14 cellular contexts compared by ENCODE assay signal in the genomic region with DNA sequence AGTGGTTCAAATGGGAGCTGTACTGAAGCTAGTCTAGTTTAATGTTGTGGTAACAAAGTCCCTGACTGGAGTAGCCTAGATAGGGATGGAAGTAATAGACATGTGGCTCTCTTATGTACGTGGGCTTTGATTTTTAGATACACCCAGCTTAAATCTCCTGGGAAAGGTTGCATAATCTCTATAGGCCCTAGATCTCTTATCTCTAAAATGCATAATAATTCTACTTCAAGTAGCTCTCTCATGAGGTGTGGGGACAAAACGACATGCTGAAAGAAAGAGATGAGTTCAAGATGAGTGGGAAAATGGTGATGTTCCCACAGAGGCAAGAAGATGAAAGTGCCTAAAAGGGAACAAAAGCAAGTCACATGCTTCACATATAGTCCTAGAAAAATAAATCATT.
DNase-seq lines count a peak whose midpoint lies in the region; ATAC-seq, FAIRE-seq and TF ChIP-seq lines count a peak whose summit lies in the region.
"Had no signal": no experiment of that assay in that cellular context is flagged by ENCODE, and none has a peak within 500 bp of the region (broad histone marks: within the 10 kb centered on the region; RNA-seq: fewer than 3 reads in every experiment).

No MANE protein-coding gene starts in this region.

- H3K27me3 ChIP-seq in CD4-positive, CD25-positive, alpha-beta regulatory T cell (ENCODE audit: control insufficient read depth, insufficient read depth, low read length) = no peaks in the 10 kb centered on the region
- no peaks in the 10 kb centered on the region for H3K27me3 ChIP-seq in mucosa of rectum (ENCODE audit: control insufficient read depth in 2 of 2, insufficient read depth in 2 of 2, low read length in 2 of 2)
- no peaks in the 10 kb centered on the region for H3K27me3 ChIP-seq in GM23338 (ENCODE audit: insufficient read depth)
- H3K27me3 ChIP-seq in hepatocyte = no peaks in the 10 kb centered on the region
- H3K27me3 ChIP-seq: foreskin keratinocyte had no signal

- CTCF ChIA-PET in activated CD4-positive, alpha-beta memory T cell treated with anti-CD3 and anti-CD28 coated beads for 36 hours (lab: Charles Lee) = interaction anchor here (1.4 to 1.9 kb wide), 2 partner anchors 149 to 159 kb away, joined by 6 to 12 read pairs; partner anchors contain the start of gene ITGA4

- H3F3A ChIP-seq in GM23338 (replicated peaks; ENCODE audit: low read depth) = no peaks in the 10 kb centered on the region

- no peaks in the 10 kb centered on the region for H3K9me3 Mint-ChIP-seq in CD4-positive, CD25-positive, alpha-beta regulatory T cell
- no peaks in the 10 kb centered on the region for H3K9me3 Mint-ChIP-seq in activated CD4-positive, alpha-beta memory T cell treated with anti-CD3 and anti-CD28 coated beads for 36 hours
- H3K9me3 Mint-ChIP-seq in GM23338 = no peaks in the 10 kb centered on the region

- H3K79me2 ChIP-seq in GM23338 (replicated peaks; ENCODE audit: insufficient read depth) (no peaks in the 10 kb centered on the region), hepatocyte (no peaks in the 10 kb centered on the region)

- H3K27ac ChIP-seq in CD4-positive, CD25-positive, alpha-beta regulatory T cell (ENCODE audit: insufficient read depth, low read length, poor library complexity, severe bottlenecking) = peak overlapping the region; percentile 80
- H3K27ac ChIP-seq in mucosa of rectum (ENCODE audit: low read depth in 2 of 2, low read length in 2 of 2) (peak overlapping the region; percentile 52 to 77), GM23338 (ENCODE audit: low read depth) (no peak overlapping the region), hepatocyte (no peak overlapping the region)
- H3K27ac ChIP-seq: foreskin keratinocyte had no signal

- H3K4me1 ChIP-seq in CD4-positive, CD25-positive, alpha-beta regulatory T cell (ENCODE audit: control insufficient read depth, insufficient read depth, low read length, poor library complexity, severe bottlenecking) = peaks cover 48% of the 10 kb centered on the region
- peaks cover 2 to 6% of the 10 kb centered on the region in 2 donors for H3K4me1 ChIP-seq in mucosa of rectum (ENCODE audit: control insufficient read depth in 2 of 2, insufficient read depth in 2 of 2, low read length in 2 of 2)
- peaks cover 20% of the 10 kb centered on the region for H3K4me1 ChIP-seq in GM23338 (ENCODE audit: insufficient read depth)
- H3K4me1 ChIP-seq in hepatocyte (ENCODE audit: insufficient read depth) = no peaks in the 10 kb centered on the region
- H3K4me1 ChIP-seq: foreskin keratinocyte had no signal

- intact Hi-C loops in activated CD4-positive, alpha-beta memory T cell treated with anti-CD3 and anti-CD28 coated beads for 36 hours (cut with micrococcal nuclease) = loop anchor here (1.0 to 10.0 kb wide), 2 partner anchors 33 to 406 kb away; no protein-coding TSS in a partner anchor

- no peak overlapping the region for H2AFZ ChIP-seq in GM23338
- H2AFZ ChIP-seq in hepatocyte = no peak overlapping the region

- no peaks in the 10 kb centered on the region for H3K27me3 Mint-ChIP-seq in CD4-positive, CD25-positive, alpha-beta regulatory T cell
- H3K27me3 Mint-ChIP-seq in activated CD4-positive, alpha-beta memory T cell treated with anti-CD3 and anti-CD28 coated beads for 36 hours = no peaks in the 10 kb centered on the region
- H3K27me3 Mint-ChIP-seq in GM23338 (ENCODE audit: insufficient read depth, low read depth, poor library complexity) = no peaks in the 10 kb centered on the region

- H3K4me1 Mint-ChIP-seq in CD4-positive, CD25-positive, alpha-beta regulatory T cell = peaks cover 43 to 78% (median 54%) of the 10 kb centered on the region in 4 donors
- H3K4me1 Mint-ChIP-seq in activated CD4-positive, alpha-beta memory T cell treated with anti-CD3 and anti-CD28 coated beads for 36 hours (ENCODE audit: low read depth) = peaks cover 68% of the 10 kb centered on the region
- peaks cover 9% of the 10 kb centered on the region for H3K4me1 Mint-ChIP-seq in GM23338

- no peaks in the 10 kb centered on the region for H3K9me3 ChIP-seq in CD4-positive, CD25-positive, alpha-beta regulatory T cell (ENCODE audit: control insufficient read depth in 2 of 2, low read length in 2 of 2)
- H3K9me3 ChIP-seq in mucosa of rectum (ENCODE audit: control insufficient read depth in 2 of 2, low read length in 2 of 2) (no peaks in the 10 kb centered on the region), hepatocyte (ENCODE audit: low read depth) (no peaks in the 10 kb centered on the region)

- DNase-seq in CD4-positive, CD25-positive, alpha-beta regulatory T cell = no peak
- DNase-seq in GM19239 (ENCODE audit: insufficient read length, low spot score) (no peak), GM23338 (ENCODE audit: low spot score) (no peak), hepatocyte (ENCODE audit: low spot score) (no peak), NCI-H1436 (lab: John Stamatoyannopoulos, UW) (no peak)
- no peak for DNase-seq in activated CD4-positive, alpha-beta memory T cell treated with anti-CD3 and anti-CD28 coated beads for 36 hours
- DNase-seq in stimulated activated CD4-positive, alpha-beta T cell treated with anti-CD3 and anti-CD28 coated beads, Interleukin-2, amount 100 ng/mL, for 48 hours = no peak
- DNase-seq: activated CD4-positive, alpha-beta T cell treated with anti-CD3 and anti-CD28 coated beads for 4 hours; foreskin keratinocyte; GOT3; NCI-H1105; NCI-H526 had no signal

- H3K36me3 ChIP-seq in CD4-positive, CD25-positive, alpha-beta regulatory T cell (ENCODE audit: control insufficient read depth, insufficient read depth, low read length) = no peaks in the 10 kb centered on the region
- H3K36me3 ChIP-seq in mucosa of rectum (ENCODE audit: control insufficient read depth in 2 of 2, insufficient read depth in 2 of 2, low read length in 2 of 2) (no peaks in the 10 kb centered on the region), GM23338 (ENCODE audit: insufficient read depth) (no peaks in the 10 kb centered on the region), hepatocyte (replicated peaks; ENCODE audit: insufficient read depth, low read depth) (no peaks in the 10 kb centered on the region)

- H3K4me3 Mint-ChIP-seq in CD4-positive, CD25-positive, alpha-beta regulatory T cell = peak overlapping the region; percentile 5 to 64 (median 32)
- peak overlapping the region; percentile 73 for H3K4me3 Mint-ChIP-seq in activated CD4-positive, alpha-beta memory T cell treated with anti-CD3 and anti-CD28 coated beads for 36 hours
- no peak overlapping the region for H3K4me3 Mint-ChIP-seq in GM23338

- peak; percentile 94 for FAIRE-seq in GM19239 (lab: Jason Lieb, UNC)

- H3K4me2 ChIP-seq in GM23338 (no peak overlapping the region), hepatocyte (no peak overlapping the region)

- no peak overlapping the region for H3K9ac ChIP-seq in mucosa of rectum (ENCODE audit: low read depth in 1 of 2, low read length in 2 of 2)

- POLR2A ChIA-PET in activated CD4-positive, alpha-beta memory T cell treated with anti-CD3 and anti-CD28 coated beads for 36 hours (lab: Charles Lee) = interaction anchor here (1.3 to 1.9 kb wide), 3 partner anchors 148 to 153 kb away, joined by 3 to 9 read pairs (median 5); partner anchors contain the start of gene ITGA4

- TF ChIP-seq CTCF in GM23338 (conservative IDR thresholded peaks at IDR 0.05; ENCODE audit: low read depth in 2 of 2) = no peak
- TF ChIP-seq CTCF in hepatocyte (IDR thresholded peaks at IDR 0.05; ENCODE audit: poor library complexity) = no peak

- WGBS in hepatocyte (ENCODE audit: low lambda C conversion rate, missing lambda C conversion rate) = 83% methylated on average over 2 of the region's 2 CpGs

- ATAC-seq in CD4-positive, CD25-positive, alpha-beta regulatory T cell (ENCODE audit: low read depth in 2 of 2) = no peak
- ATAC-seq in GM23338 = no peak
- ATAC-seq: foreskin keratinocyte, SK-N-SH treated with all-trans-retinoic acid at 6 μM for 48 hours had no signal

- no peaks in the 10 kb centered on the region for H3K9me2 ChIP-seq in GM23338 (ENCODE audit: insufficient read depth)
- H3K9me2 ChIP-seq in hepatocyte (replicated peaks; ENCODE audit: insufficient read depth) = no peaks in the 10 kb centered on the region

- H3K4me3 ChIP-seq in CD4-positive, CD25-positive, alpha-beta regulatory T cell (ENCODE audit: low read depth, low read length) = peak overlapping the region; percentile 72
- H3K4me3 ChIP-seq in mucosa of rectum (ENCODE audit: low read length in 2 of 2) (no peak overlapping the region), GM23338 (no peak overlapping the region), hepatocyte (no peak overlapping the region)

- H3K27ac Mint-ChIP-seq in CD4-positive, CD25-positive, alpha-beta regulatory T cell = peak overlapping the region; percentile 79 to 95 (median 88)
- peak overlapping the region; percentile 97 for H3K27ac Mint-ChIP-seq in activated CD4-positive, alpha-beta memory T cell treated with anti-CD3 and anti-CD28 coated beads for 36 hours
- H3K27ac Mint-ChIP-seq in GM23338 = no peak overlapping the region

- no peaks in the 10 kb centered on the region for H3K36me3 Mint-ChIP-seq in CD4-positive, CD25-positive, alpha-beta regulatory T cell
- no peaks in the 10 kb centered on the region for H3K36me3 Mint-ChIP-seq in activated CD4-positive, alpha-beta memory T cell treated with anti-CD3 and anti-CD28 coated beads for 36 hours
- no peaks in the 10 kb centered on the region for H3K36me3 Mint-ChIP-seq in GM23338 (ENCODE audit: low read depth)

- H4K20me1 ChIP-seq in GM23338 (replicated peaks; ENCODE audit: insufficient read depth) (no peaks in the 10 kb centered on the region), hepatocyte (ENCODE audit: insufficient read depth, poor library complexity, severe bottlenecking) (no peaks in the 10 kb centered on the region)

TF ChIP-seq in GM23338, 12 proteins besides CTCF, POLR2A, EP300 and RAD21 (continues in another document):
- TF ChIP-seq EZH2phosphoT487 (IDR thresholded peaks at IDR 0.05; ENCODE audit: unreplicated experiment) (no peak), NANOG (IDR thresholded peaks at IDR 0.05; ENCODE audit: borderline replicate concordance) (no peak), CREB1 (CRISPR knock-in tag; IDR thresholded peaks at IDR 0.05; ENCODE audit: low read depth) (no peak), EZH2 (IDR thresholded peaks at IDR 0.05; ENCODE audit: low read depth, unreplicated experiment) (no peak)

Comparison
In these comparisons a context has a peak if more than half of its experiments do, and no peak if none do; other contexts are left out.
1. H3K27ac ChIP-seq: peak in CD4-positive, CD25-positive, alpha-beta regulatory T cell (single experiment) and mucosa of rectum (2 of 2); none in GM23338 (single experiment) and hepatocyte (single experiment).